Comparison of ENCODE assay signal across 1 cellular context in genomic region chr7:142328006-142328405, GRCh38.
TF ChIP-seq lines count a peak whose summit lies in the region.

No MANE protein-coding gene starts in this region.

TF ChIP-seq in GM23338, 12 proteins besides CTCF, POLR2A, EP300 and RAD21 (continued from another document):
- TF ChIP-seq JUNB (IDR thresholded peaks at IDR 0.05; ENCODE audit: unreplicated experiment) (no peak), EZH2phosphoT487 (IDR thresholded peaks at IDR 0.05; ENCODE audit: unreplicated experiment) (no peak), EZH2 (IDR thresholded peaks at IDR 0.05; ENCODE audit: low read depth, unreplicated experiment) (no peak), CREB1 (CRISPR knock-in tag; IDR thresholded peaks at IDR 0.05; ENCODE audit: low read depth) (no peak), ETS1 (IDR thresholded peaks at IDR 0.05) (no peak), ZNF462 (CRISPR knock-in tag; IDR thresholded peaks at IDR 0.05) (no peak)
TF ChIP-seq in GM23338: peak in this region for 0.
